Comparison of ENCODE assay signal across 8 cellular contexts in genomic region chr9:19471737-19472648, GRCh38.
A peak's percentile ranks its signal among the peaks of the same experiment; 100 is the strongest.
DNase-seq lines count a peak whose midpoint lies in the region; ATAC-seq and TF ChIP-seq lines count a peak whose summit lies in the region.

No MANE protein-coding gene starts in this region.

- TF ChIP-seq CTCF in Caco-2 (IDR thresholded peaks at IDR 0.05; ENCODE audit: insufficient read depth in 1 of 2, low read depth in 1 of 2, low read length in 1 of 2, severe bottlenecking in 1 of 2, unreplicated experiment in 1 of 2) (peak; percentile 64 to 81), OCI-LY7 (conservative IDR thresholded peaks at IDR 0.05; ENCODE audit: low read length) (peak; percentile 83)

- no peaks in the 10 kb centered on the region for H3K79me2 ChIP-seq in OCI-LY7 (ENCODE audit: insufficient read depth, low read depth, low read length)

- H3K4me1 ChIP-seq in Caco-2 = no peaks in the 10 kb centered on the region
- H3K4me1 ChIP-seq in OCI-LY7 (ENCODE audit: insufficient read depth, low read length, poor library complexity, severe bottlenecking) = no peaks in the 10 kb centered on the region

- no peak overlapping the region for H3K4me3 ChIP-seq in Caco-2 (ENCODE audit: low read depth, low read length)
- H3K4me3 ChIP-seq in OCI-LY7 (ENCODE audit: low read depth, low read length, poor library complexity, severe bottlenecking) = no peak overlapping the region

- peaks cover 14% of the 10 kb centered on the region for H3K27me3 Mint-ChIP-seq in Caco-2 (ENCODE audit: insufficient read depth, unreplicated experiment)

- no peaks in the 10 kb centered on the region for H3K9me2 ChIP-seq in OCI-LY7 (ENCODE audit: insufficient read depth, low read length)

- POLR2A ChIA-PET in Caco-2 (lab: Charles Lee) (no interaction called here), OCI-LY7 (lab: Charles Lee) (interaction anchor here (0.6 kb wide), 1 partner anchor 134 kb away, joined by 3 read pairs; no protein-coding TSS in a partner anchor)

- H3K36me3 ChIP-seq in Caco-2 (ENCODE audit: control insufficient read depth, insufficient read depth, low read length) (no peaks in the 10 kb centered on the region), OCI-LY7 (ENCODE audit: insufficient read depth, low read length) (no peaks in the 10 kb centered on the region)

- H3K27me3 ChIP-seq in Caco-2 (replicated peaks; ENCODE audit: control insufficient read depth, insufficient read depth, low read length) = no peaks in the 10 kb centered on the region

- H3K4me3 Mint-ChIP-seq in Caco-2 (ENCODE audit: unreplicated experiment) = peak overlapping the region; percentile 20

- no peak overlapping the region for H3K27ac ChIP-seq in OCI-LY7 (ENCODE audit: low read depth, low read length, poor library complexity, severe bottlenecking)

- intact Hi-C loops in Caco-2 (cut with micrococcal nuclease; ENCODE audit: unreplicated experiment) = loop anchor here (1.0 to 2.0 kb wide), 2 partner anchors 169 to 450 kb away; no protein-coding TSS in a partner anchor
- intact Hi-C loops in OCI-LY7 (cut with micrococcal nuclease; ENCODE audit: unreplicated experiment) = no loop called here

- DNase-seq in Caco-2 (peak; percentile 58 to 73), OCI-LY7 (ENCODE audit: low spot score) (peak; percentile 40), foreskin melanocyte (peak; percentile 50), nucleus accumbens (lab: John Stamatoyannopoulos, UW) (peak in 53 of 56 donors; percentile 4 to 82 (median 66)), ureter (ENCODE audit: low spot score) (peak; percentile 62)
- DNase-seq in activated effector memory CD4-positive, alpha-beta T cell treated with Interleukin-2 at 50 U/mL for 16 hours = peak; percentile 13

- no peaks in the 10 kb centered on the region for H3K9me3 Mint-ChIP-seq in Caco-2 (ENCODE audit: unreplicated experiment)

- no peaks in the 10 kb centered on the region for H3K36me3 Mint-ChIP-seq in Caco-2 (ENCODE audit: insufficient read depth, unreplicated experiment)

- H3K9me3 ChIP-seq in Caco-2 (no peaks in the 10 kb centered on the region), OCI-LY7 (ENCODE audit: low read length) (no peaks in the 10 kb centered on the region)

- H2AFZ ChIP-seq in OCI-LY7 (ENCODE audit: low read length) = no peak overlapping the region

- ATAC-seq in GM19463 (IDR thresholded peaks at IDR 0.05; ENCODE audit: unreplicated experiment) = peak; percentile 79
- ATAC-seq in HG03565 (IDR thresholded peaks at IDR 0.05; ENCODE audit: unreplicated experiment) = peak; percentile 59

- H4K20me1 ChIP-seq in OCI-LY7 (ENCODE audit: insufficient read depth, low read length) = no peaks in the 10 kb centered on the region

- H3K27ac Mint-ChIP-seq in Caco-2 (ENCODE audit: unreplicated experiment) = no peak overlapping the region

- BruUV-seq in Caco-2 (replicated peaks; lab: Mats Ljungman, UMichigan) (no TSS peak), OCI-LY7 (replicated peaks; lab: Mats Ljungman, UMichigan) (no TSS peak)

- no peaks in the 10 kb centered on the region for H3K4me1 Mint-ChIP-seq in Caco-2 (ENCODE audit: low read depth, unreplicated experiment)

- CTCF ChIA-PET in Caco-2 (lab: Charles Lee) = interaction anchor here (1.0 kb wide), 1 partner anchor 10 kb away, joined by 4 read pairs; no protein-coding TSS in a partner anchor
- CTCF ChIA-PET in OCI-LY7 (lab: Charles Lee; ENCODE audit: unreplicated experiment) = no interaction called here

- H3K4me2 ChIP-seq in OCI-LY7 (ENCODE audit: low read length) = no peak overlapping the region

Comparison
In these comparisons a context has a peak if more than half of its experiments do, and no peak if none do; other contexts are left out.
1. DNase-seq: peak in every context shown above with its lines; median percentile 66 in nucleus accumbens; 66 in Caco-2; 62 in ureter; 50 in foreskin melanocyte; 40 in OCI-LY7; 13 in activated effector memory CD4-positive, alpha-beta T cell treated with Interleukin-2 at 50 U/mL for 16 hours.